Comparison of ENCODE assay signal across 24 cellular contexts in the genomic region with DNA sequence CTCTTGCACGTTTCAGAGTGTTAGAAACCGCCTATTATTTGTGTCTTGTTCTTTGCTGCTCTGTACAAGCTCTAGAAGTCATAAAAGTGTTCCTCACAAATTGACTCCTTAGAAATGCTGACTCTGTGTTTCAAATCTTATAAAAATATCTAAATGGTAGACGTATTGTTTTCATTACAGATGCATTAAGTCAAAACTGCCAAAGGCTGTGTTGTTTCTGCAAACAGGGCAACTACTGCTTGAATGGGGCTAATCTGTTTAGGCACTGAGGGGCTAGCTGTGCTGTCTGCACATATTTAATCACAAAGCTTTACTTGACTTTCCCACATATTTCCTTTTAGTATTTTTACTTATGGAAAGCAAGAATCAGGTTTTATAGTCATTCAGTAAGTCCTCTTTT.
"Had no signal": no experiment of that assay in that cellular context is flagged by ENCODE, and none has a peak within 500 bp of the region (broad histone marks: within the 10 kb centered on the region; RNA-seq: fewer than 3 reads in every experiment).

No MANE protein-coding gene starts in this region.

- H3K9me3 ChIP-seq: esophagus muscularis mucosa, lower lobe of right lung, right lobe of liver, suprapubic skin, transverse colon, upper lobe of right lung, vagina had no signal

- H3K27ac Mint-ChIP-seq: natural killer cell; progenitor cell of endocrine pancreas; stimulated activated naive CD8-positive, alpha-beta T cell treated with anti-CD3 and anti-CD28 coated beads, Interleukin-15, amount 100 ng/mL, for 72 hours had no signal

- H3K36me3 ChIP-seq: esophagus muscularis mucosa, lower lobe of right lung, neural progenitor cell, right lobe of liver, suprapubic skin, transverse colon, upper lobe of right lung, vagina had no signal

- H3K27me3 Mint-ChIP-seq: progenitor cell of endocrine pancreas; stimulated activated naive CD8-positive, alpha-beta T cell treated with anti-CD3 and anti-CD28 coated beads, Interleukin-15, amount 100 ng/mL, for 72 hours had no signal

- H3K27me3 ChIP-seq: esophagus muscularis mucosa, neural progenitor cell, right lobe of liver, suprapubic skin, transverse colon, upper lobe of right lung, vagina had no signal

- DNase-seq: dermis blood vessel endothelial cell; effector memory CD4-positive, alpha-beta T cell; left ventricle myocardium superior; lower lobe of right lung; natural killer cell; right lobe of liver; small intestine; stimulated activated CD4-positive, alpha-beta T cell treated with anti-CD3 and anti-CD28 coated beads, Interleukin-15, amount 100 ng/mL, for 24 hours; stimulated activated CD4-positive, alpha-beta T cell treated with anti-CD3 and anti-CD28 coated beads, Interleukin-2, amount 100 ng/mL, for 48 hours; stimulated activated CD8-positive, alpha-beta memory T cell treated with anti-CD3 and anti-CD28 coated beads, Interleukin-4, amount 100 ng/mL, for 48 hours; stimulated activated naive CD4-positive, alpha-beta T cell; stimulated activated naive CD8-positive, alpha-beta T cell treated with anti-CD3 and anti-CD28 coated beads, Interleukin-15, amount 100 ng/mL, for 72 hours; transverse colon; upper lobe of right lung had no signal

- H3K79me2 ChIP-seq: parathyroid adenoma had no signal

- H2AFZ ChIP-seq: neural progenitor cell, parathyroid adenoma had no signal

- H3K4me1 ChIP-seq: esophagus muscularis mucosa, lower lobe of right lung, parathyroid adenoma, right lobe of liver, suprapubic skin, transverse colon, upper lobe of right lung had no signal

- H3K36me3 Mint-ChIP-seq: natural killer cell had no signal

- H3K9ac ChIP-seq: neural progenitor cell, parathyroid adenoma had no signal

- H3K4me3 Mint-ChIP-seq: natural killer cell; neural progenitor cell; stimulated activated naive CD8-positive, alpha-beta T cell treated with anti-CD3 and anti-CD28 coated beads, Interleukin-15, amount 100 ng/mL, for 72 hours had no signal

- FAIRE-seq: endothelial cell of umbilical vein, frontal cortex, keratinocyte, small intestine had no signal

- H3K27ac ChIP-seq: coronary artery, esophagus muscularis mucosa, lower lobe of right lung, neural progenitor cell, parathyroid adenoma, right lobe of liver, suprapubic skin, transverse colon, upper lobe of right lung, vagina had no signal

- ATAC-seq: left ventricle myocardium superior; lower lobe of right lung; natural killer cell; right lobe of liver; stimulated activated naive CD8-positive, alpha-beta T cell treated with anti-CD3 and anti-CD28 coated beads, Interleukin-15, amount 100 ng/mL, for 72 hours; upper lobe of right lung had no signal

- H3K4me1 Mint-ChIP-seq: natural killer cell; stimulated activated naive CD8-positive, alpha-beta T cell treated with anti-CD3 and anti-CD28 coated beads, Interleukin-15, amount 100 ng/mL, for 72 hours had no signal

- H3K9me3 Mint-ChIP-seq: neural progenitor cell had no signal

- H3K4me2 ChIP-seq: neural progenitor cell had no signal

- H3K4me3 ChIP-seq: coronary artery, esophagus muscularis mucosa, lower lobe of right lung, neural progenitor cell, right lobe of liver, suprapubic skin, transverse colon, upper lobe of right lung, vagina had no signal
